In genomic region chr11:69662021-69662698, GRCh38 we compare ENCODE assay signal across 13 cellular contexts. TPM values are rescaled to one million over a fixed set of nuclear protein-coding genes. Genes with fewer than 3 reads are reported as not detected.
DNase-seq lines count a peak whose midpoint lies in the region; FAIRE-seq and TF ChIP-seq lines count a peak whose summit lies in the region.
"Had no signal": no experiment of that assay in that cellular context is flagged by ENCODE, and none has a peak within 500 bp of the region (broad histone marks: within the 10 kb centered on the region; RNA-seq: fewer than 3 reads in every experiment).

No MANE protein-coding gene starts in this region.

- H3K9me3 ChIP-seq in astrocyte (ENCODE audit: insufficient read depth, low read depth, low read length): no peaks in the 10 kb centered on the region
- H3K9me3 ChIP-seq: pancreas had no signal

- TF ChIP-seq CTCF in astrocyte (IDR thresholded peaks at IDR 0.05; ENCODE audit: insufficient read depth, low read depth, low read length): peak; percentile 26

- no peak overlapping the region for H3K9ac ChIP-seq in astrocyte (ENCODE audit: low read length)

- peaks cover 8% of the 10 kb centered on the region for H3K4me1 Mint-ChIP-seq in astrocyte (ENCODE audit: low read depth, unreplicated experiment)

- H3K36me3 ChIP-seq in H7 (replicated peaks; ENCODE audit: control insufficient read depth, insufficient read depth, low read length): peaks cover 3% of the 10 kb centered on the region
- peaks cover 3% of the 10 kb centered on the region for H3K36me3 ChIP-seq in astrocyte (ENCODE audit: insufficient read depth, low read length)

- H3K4me3 Mint-ChIP-seq in astrocyte (ENCODE audit: unreplicated experiment): no peak overlapping the region

- H3K27me3 Mint-ChIP-seq in astrocyte (ENCODE audit: low read depth, unreplicated experiment): peaks cover 6% of the 10 kb centered on the region

- no peak overlapping the region for H3K27ac Mint-ChIP-seq in astrocyte (ENCODE audit: unreplicated experiment)

- H3K79me2 ChIP-seq in astrocyte (ENCODE audit: insufficient read depth, low read length): peaks cover under 1% of the 10 kb centered on the region

- peaks cover 22% of the 10 kb centered on the region for H3K36me3 Mint-ChIP-seq in astrocyte (ENCODE audit: low read depth, unreplicated experiment)

- no peak overlapping the region for H2AFZ ChIP-seq in astrocyte (ENCODE audit: low read depth, low read length)

- DNase-seq in 8988T (peak; percentile 87), H7 (peak; percentile 88), astrocyte (ENCODE audit: low read depth) (no peak), kidney tubule cell (ENCODE audit: low spot score) (peak; percentile 45), AG08396 (ENCODE audit: low spot score) (no peak), SKM-1 treated with dmso at 0.1 percent for 144 hours (lab: John Stamatoyannopoulos, UW; ENCODE audit: unreplicated experiment) (no peak), H4 (ENCODE audit: low spot score) (no peak)
- DNase-seq in stimulated activated CD4-positive, alpha-beta T cell treated with anti-CD3 and anti-CD28 coated beads, Interleukin-12 subunit alpha, Interleukin-12 subunit beta, amount 100 ng/mL, for 4 hours: no peak
- DNase-seq: activated CD8-positive, alpha-beta memory T cell treated with anti-CD3 and anti-CD28 coated beads, Interleukin-2, amount 50 U/mL, for 48 hours; NCI-H2171 had no signal

- peaks cover 4% of the 10 kb centered on the region for H4K20me1 ChIP-seq in astrocyte (ENCODE audit: insufficient read depth, low read length)

- H3K9me3 Mint-ChIP-seq in astrocyte (ENCODE audit: unreplicated experiment): no peaks in the 10 kb centered on the region

- H3K4me1 ChIP-seq in astrocyte (ENCODE audit: insufficient read depth, low read length): peaks cover 13% of the 10 kb centered on the region
- H3K4me1 ChIP-seq: pancreas had no signal

- no peak for FAIRE-seq in astrocyte (lab: Jason Lieb, UNC)
- FAIRE-seq: pancreas had no signal

- H3K4me3 ChIP-seq in H7 (ENCODE audit: insufficient read depth, low read depth, low read length) (no peak overlapping the region), astrocyte (ENCODE audit: insufficient read depth, low read depth, low read length) (no peak overlapping the region)
- H3K4me3 ChIP-seq: coronary artery, pancreas had no signal

- H3K27ac ChIP-seq in astrocyte (ENCODE audit: low read depth, low read length): no peak overlapping the region
- H3K27ac ChIP-seq: C4-2B, coronary artery, pancreas had no signal

- H3K4me2 ChIP-seq in astrocyte (ENCODE audit: low read length): no peak overlapping the region

- no peaks in the 10 kb centered on the region for H3K27me3 ChIP-seq in H7 (ENCODE audit: control insufficient read depth, insufficient read depth, low read length)
- H3K27me3 ChIP-seq in astrocyte (ENCODE audit: insufficient read depth, low read length): no peaks in the 10 kb centered on the region
- H3K27me3 ChIP-seq: pancreas had no signal

RNA-seq across cellular contexts. Expression of gene LTO1, which starts 13.0 kb away (rescaled TPM):
- total RNA-seq in H7 (2014; rRNA removed; shearing (Covaris generic)): 12.3 and 13.9 TPM in 2 replicates
- total RNA-seq in astrocyte: 17.6 and 20.0 TPM in 2 replicates
- 3.2 and 8.5 TPM in 2 replicates for total RNA-seq in H4 (2014; rRNA removed; shearing (Covaris generic))

RNA-seq across cellular contexts. Expression of gene CCND1, which starts 21.2 kb away (rescaled TPM):
- total RNA-seq in H7 (2014; rRNA removed; shearing (Covaris generic)): 220 and 292 TPM in 2 replicates
- 248 and 482 TPM in 2 replicates for total RNA-seq in astrocyte
- 67.5 and 80.4 TPM in 2 replicates for total RNA-seq in H4 (2014; rRNA removed; shearing (Covaris generic))

RNA-seq across cellular contexts. Expression of gene FGF19, which starts 41.7 kb away (rescaled TPM):
- total RNA-seq in H7 (2014; rRNA removed; shearing (Covaris generic)): 36.7 and 42.8 TPM in 2 replicates
- total RNA-seq in astrocyte: not detected in 2 replicates
- 0.17 TPM in 1 of 2 replicates, not detected in the other for total RNA-seq in H4 (2014; rRNA removed; shearing (Covaris generic))

Comparison
In these comparisons a context has a peak if more than half of its experiments do, and no peak if none do; other contexts are left out.
1. DNase-seq: peak in 8988T (single experiment), H7 (single experiment) and kidney tubule cell (single experiment); none in astrocyte (single experiment), AG08396 (single experiment), SKM-1 treated with dmso at 0.1 percent for 144 hours (single experiment), stimulated activated CD4-positive, alpha-beta T cell treated with anti-CD3 and anti-CD28 coated beads, Interleukin-12 subunit alpha, Interleukin-12 subunit beta, amount 100 ng/mL, for 4 hours (single experiment) and H4 (single experiment).
2. RNA of gene FGF19, which starts 41.7 kb away (total RNA-seq): 36.7 to 42.8 TPM in H7; 0.17 TPM in H4 and not detected in astrocyte; every median in the first group is over 10 times any median in the second.